ENCODE assay signal across 11 cellular contexts in genomic region chr3:52555056-52555455, GRCh38.
"Had no signal": no experiment of that assay in that cellular context is flagged by ENCODE, and none has a peak within 500 bp of the region (broad histone marks: within the 10 kb centered on the region; RNA-seq: fewer than 3 reads in every experiment).

No MANE protein-coding gene starts in this region.

- H3K4me3 Mint-ChIP-seq: activated naive CD4-positive, alpha-beta T cell treated with anti-CD3 and anti-CD28 coated beads for 36 hours; activated T-helper 17 cell treated with anti-CD3 and anti-CD28 coated beads, Interleukin-2, amount 50 U/mL, for 72 hours; central memory CD8-positive, alpha-beta T cell; naive B cell; stimulated activated memory B cell treated with anti-CD40 and anti-IgM and Interleukin-4, amounts not matched to agents 10 μg/mL and 1 μg/mL and 100 μg/mL, for 72 hours had no signal

- H3K4me3 ChIP-seq: coronary artery had no signal

- H3K27me3 Mint-ChIP-seq: activated T-helper 17 cell treated with anti-CD3 and anti-CD28 coated beads, Interleukin-2, amount 50 U/mL, for 72 hours; central memory CD8-positive, alpha-beta T cell; naive B cell; stimulated activated memory B cell treated with anti-CD40 and anti-IgM and Interleukin-4, amounts not matched to agents 10 μg/mL and 1 μg/mL and 100 μg/mL, for 72 hours had no signal

- H3K4me1 Mint-ChIP-seq: activated T-helper 17 cell treated with anti-CD3 and anti-CD28 coated beads, Interleukin-2, amount 50 U/mL, for 72 hours; central memory CD8-positive, alpha-beta T cell; stimulated activated memory B cell treated with anti-CD40 and anti-IgM and Interleukin-4, amounts not matched to agents 10 μg/mL and 1 μg/mL and 100 μg/mL, for 72 hours had no signal

- H3K27ac Mint-ChIP-seq: activated naive CD4-positive, alpha-beta T cell treated with anti-CD3 and anti-CD28 coated beads for 36 hours; activated T-helper 17 cell treated with anti-CD3 and anti-CD28 coated beads, Interleukin-2, amount 50 U/mL, for 72 hours; stimulated activated memory B cell treated with anti-CD40 and anti-IgM and Interleukin-4, amounts not matched to agents 10 μg/mL and 1 μg/mL and 100 μg/mL, for 72 hours had no signal

- H3K27me3 ChIP-seq: brain microvascular endothelial cell had no signal

- H3K9me3 Mint-ChIP-seq: activated naive CD4-positive, alpha-beta T cell treated with anti-CD3 and anti-CD28 coated beads for 36 hours; activated T-helper 17 cell treated with anti-CD3 and anti-CD28 coated beads, Interleukin-2, amount 50 U/mL, for 72 hours; central memory CD8-positive, alpha-beta T cell; naive B cell; stimulated activated memory B cell treated with anti-CD40 and anti-IgM and Interleukin-4, amounts not matched to agents 10 μg/mL and 1 μg/mL and 100 μg/mL, for 72 hours had no signal

- DNase-seq: activated CD4-positive, CD25-positive, alpha-beta regulatory T cell treated with anti-CD3 and anti-CD28 coated beads, Interleukin-2, amount 50 U/mL, for 72 hours; activated naive CD4-positive, alpha-beta T cell treated with anti-CD3 and anti-CD28 coated beads for 36 hours; brain microvascular endothelial cell; effector CD8-positive, alpha-beta T cell; left colon; naive B cell; trophoblast cell had no signal

- ATAC-seq: activated T-helper 17 cell treated with anti-CD3 and anti-CD28 coated beads, Interleukin-2, amount 50 U/mL, for 72 hours; left colon; stimulated activated memory B cell treated with anti-CD40 and anti-IgM and Interleukin-4, amounts not matched to agents 10 μg/mL and 1 μg/mL and 100 μg/mL, for 72 hours had no signal

- H3K27ac ChIP-seq: brain microvascular endothelial cell, coronary artery had no signal
